Comparison of ENCODE assay signal across 8 cellular contexts in the genomic region with DNA sequence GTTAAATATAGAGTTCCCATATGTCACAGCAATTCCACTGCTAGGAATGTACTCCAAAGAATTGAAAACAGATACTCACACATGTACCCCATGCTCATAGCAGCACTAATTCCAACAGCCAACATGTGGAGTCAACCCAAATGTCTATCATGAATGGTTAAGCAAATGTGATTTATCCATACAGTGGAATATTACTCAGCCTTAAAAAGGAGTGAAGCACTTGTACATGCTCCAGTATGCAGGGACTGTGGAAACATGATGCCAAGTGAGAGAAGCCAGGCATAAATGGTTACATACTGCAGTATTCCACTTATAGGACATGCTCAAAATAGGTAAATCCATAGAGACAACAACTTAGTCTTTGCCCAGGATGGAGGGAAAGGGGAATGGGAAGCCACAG.
"Had no signal": no experiment of that assay in that cellular context is flagged by ENCODE, and none has a peak within 500 bp of the region (broad histone marks: within the 10 kb centered on the region; RNA-seq: fewer than 3 reads in every experiment).

No MANE protein-coding gene starts in this region.

- DNase-seq: GDM1, GF-D8 had no signal

- H3K4me3 ChIP-seq: GM12878 had no signal

- ATAC-seq: GM12878 had no signal

- FAIRE-seq: G401.6, GM12878, GM12891, GM12892, GM18507, GM19239 had no signal
